Comparison of ENCODE assay signal across 10 cellular contexts in the genomic region with DNA sequence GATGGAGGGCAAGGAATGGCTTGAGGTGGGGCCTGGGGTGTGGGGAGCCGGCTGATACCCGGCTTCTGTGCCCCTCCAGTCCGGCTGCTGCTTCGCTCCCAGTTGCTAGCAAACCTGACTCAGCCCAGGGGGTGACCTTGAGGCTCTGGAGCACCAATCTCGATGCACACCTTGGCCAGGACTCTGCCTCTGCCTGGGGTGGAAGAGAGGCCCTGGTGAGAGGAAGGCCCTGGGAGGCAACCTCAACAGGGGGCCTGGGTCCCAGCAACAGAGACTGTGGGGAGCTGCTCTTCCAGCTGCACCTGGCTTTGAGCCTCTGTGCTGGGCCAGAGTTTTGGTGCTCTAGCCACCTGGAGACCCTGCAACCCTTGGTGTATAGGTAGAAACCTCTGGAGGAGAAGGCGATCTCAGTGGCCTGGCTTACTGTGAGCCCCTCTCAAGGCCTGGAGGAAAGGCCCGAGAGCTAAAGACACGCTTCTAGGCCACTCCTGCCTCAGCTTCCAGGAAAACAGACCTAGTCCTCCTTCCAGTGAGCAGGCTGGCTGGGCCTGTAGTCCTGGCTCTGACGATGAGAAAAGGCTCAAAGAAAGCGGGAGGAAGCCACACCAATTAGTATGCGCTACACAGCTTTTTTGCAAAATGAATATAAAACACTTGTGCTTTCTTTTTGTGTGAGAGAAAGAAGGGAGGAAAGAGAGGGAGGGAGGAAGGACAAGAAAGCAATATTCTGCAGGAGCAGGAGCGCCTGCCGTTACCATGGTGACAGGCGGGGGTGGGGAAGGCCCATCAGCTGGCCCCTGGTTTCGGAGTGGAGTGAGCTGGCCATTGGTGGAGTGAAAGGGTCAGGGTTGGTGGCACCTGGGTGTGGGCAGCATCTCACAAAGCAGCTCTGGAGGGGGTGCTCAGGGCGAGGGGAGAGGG. TPM values are rescaled to one million over a fixed set of nuclear protein-coding genes. Genes with fewer than 3 reads are reported as not detected.
DNase-seq lines count a peak whose midpoint lies in the region; ATAC-seq and TF ChIP-seq lines count a peak whose summit lies in the region.
"Had no signal": no experiment of that assay in that cellular context is flagged by ENCODE, and none has a peak within 500 bp of the region (broad histone marks: within the 10 kb centered on the region; RNA-seq: fewer than 3 reads in every experiment).

No MANE protein-coding gene starts in this region.

- ATAC-seq in HG02623 (IDR thresholded peaks at IDR 0.05; ENCODE audit: unreplicated experiment) (no peak), HG02571 (IDR thresholded peaks at IDR 0.05; ENCODE audit: unreplicated experiment) (no peak)

- intact Hi-C loops in esophagus squamous epithelium (cut with DNase I): no loop called here

- H3F3A ChIP-seq in OCI-LY1 (ENCODE audit: insufficient read depth, low read length): no peaks in the 10 kb centered on the region

- H3K27ac ChIP-seq in AG04450 (ENCODE audit: low read depth, low read length): peak overlapping the region; percentile 84
- peak overlapping the region; percentile 47 for H3K27ac ChIP-seq in OCI-LY1 (ENCODE audit: low read depth, low read length, poor library complexity, severe bottlenecking)
- peak overlapping the region; percentile 61 to 83 (median 74) for H3K27ac ChIP-seq in esophagus squamous epithelium

- no peaks in the 10 kb centered on the region for H3K79me2 ChIP-seq in OCI-LY1 (ENCODE audit: insufficient read depth, low read length)

- peaks cover 20% of the 10 kb centered on the region for H3K4me1 ChIP-seq in OCI-LY1 (ENCODE audit: insufficient read depth, low read length, severe bottlenecking)
- peaks cover 57 to 100% (median 85%) of the 10 kb centered on the region in 3 donors for H3K4me1 ChIP-seq in esophagus squamous epithelium

- POLR2A ChIA-PET in AG04450 (lab: Yijun Ruan, JAX): interaction anchor here (1.1 to 3.7 kb wide), 6 partner anchors 8 to 90 kb away, joined by 5 to 28 read pairs (median 10); no protein-coding TSS in a partner anchor

- 88% methylated on average over 9 of the region's 16 CpGs for WGBS in esophagus squamous epithelium, 2 donors

- H3K9ac ChIP-seq in OCI-LY1 (ENCODE audit: low read length): no peak overlapping the region

- no peaks in the 10 kb centered on the region for H3K27me3 ChIP-seq in AG04450 (ENCODE audit: control insufficient read depth, insufficient read depth, low read length)
- no peaks in the 10 kb centered on the region for H3K27me3 ChIP-seq in OCI-LY1 (ENCODE audit: insufficient read depth, low read length)
- no peaks in the 10 kb centered on the region for H3K27me3 ChIP-seq in esophagus squamous epithelium

- CTCF ChIA-PET in AG04450 (lab: Charles Lee): interaction anchor here (0.7 to 2.3 kb wide), 6 partner anchors 11 to 47 kb away, joined by 3 to 11 read pairs (median 6); no protein-coding TSS in a partner anchor

- no peak overlapping the region for H3K4me2 ChIP-seq in OCI-LY1 (ENCODE audit: low read length)

- DNase-seq in AG04450 (ENCODE audit: low read depth, low spot score): no peak
- no peak for DNase-seq in esophagus squamous epithelium (lab: John Stamatoyannopoulos, UW)
- DNase-seq in nucleus accumbens (lab: John Stamatoyannopoulos, UW): peak in 33 of 56 donors; percentile 11 to 79 (median 46)
- no peak for DNase-seq in DMS79 (lab: John Stamatoyannopoulos, UW)
- no peak for DNase-seq in DMS114 treated with DMSO at 0.1 percent for 48 hours (lab: John Stamatoyannopoulos, UW; ENCODE audit: unreplicated experiment)
- DNase-seq: DMS 273 treated with DMSO at 0.1 percent for 48 hours, NCI-H1694 treated with DMSO at 0.1 percent for 48 hours had no signal

- H2AFZ ChIP-seq in OCI-LY1 (ENCODE audit: low read length): no peak overlapping the region

- TF ChIP-seq CTCF in AG04450 (IDR thresholded peaks at IDR 0.05; ENCODE audit: low read depth, low read length) (no peak), OCI-LY1 (IDR thresholded peaks at IDR 0.05; ENCODE audit: low read length) (no peak), esophagus squamous epithelium (IDR thresholded peaks at IDR 0.05) (no peak)

- H3K9me3 ChIP-seq in AG04450 (ENCODE audit: control insufficient read depth, insufficient read depth, low read length) (no peaks in the 10 kb centered on the region; the same call in 1 of the 2 replicates), OCI-LY1 (ENCODE audit: low read length) (no peaks in the 10 kb centered on the region), esophagus squamous epithelium (no peaks in the 10 kb centered on the region)

- no peaks in the 10 kb centered on the region for H3K9me2 ChIP-seq in OCI-LY1 (ENCODE audit: low read depth, low read length)

- no peaks in the 10 kb centered on the region for H3K36me3 ChIP-seq in OCI-LY1 (ENCODE audit: insufficient read depth, low read length)
- H3K36me3 ChIP-seq in esophagus squamous epithelium: peaks cover 0 to 10% (median 0%) of the 10 kb centered on the region in 3 donors

- H3K4me3 ChIP-seq in AG04450 (ENCODE audit: low read depth, low read length): no peak overlapping the region
- no peak overlapping the region for H3K4me3 ChIP-seq in OCI-LY1 (ENCODE audit: low read depth, low read length, poor library complexity, severe bottlenecking)
- H3K4me3 ChIP-seq in esophagus squamous epithelium: no peak overlapping the region

- no peaks in the 10 kb centered on the region for H4K20me1 ChIP-seq in OCI-LY1 (ENCODE audit: insufficient read depth, low read length)

- no peak for TF ChIP-seq POLR2A in esophagus squamous epithelium (IDR thresholded peaks at IDR 0.05)

RNA-seq across cellular contexts. Expression of a gene that starts 51.0 kb away (rescaled TPM):
- polyA plus RNA-seq in AG04450 (2011; rRNA removed): 30.2 and 38.6 TPM in 2 replicates
- 49.3 and 61.4 TPM in 2 replicates for polyA minus RNA-seq in AG04450 (2011; rRNA and poly(A)+ RNA removed)
- 10 to 100 TPM; 18.6 to 32.2 (median 25.9) TPM for total RNA-seq in esophagus squamous epithelium

Comparison
In these comparisons a context has a peak if more than half of its experiments do, and no peak if none do; other contexts are left out.
1. DNase-seq: peak in nucleus accumbens (33 of 56); none in AG04450 (single experiment), esophagus squamous epithelium (single experiment), DMS79 (single experiment) and DMS114 treated with DMSO at 0.1 percent for 48 hours (single experiment).
2. Peak in every context shown above with its lines, with median percentiles within 50 percentile points of each other: H3K27ac ChIP-seq.